1 cellular context compared by ENCODE assay signal in genomic region chr20:58417418-58417817, GRCh38.
TF ChIP-seq lines count a peak whose summit lies in the region.

No MANE protein-coding gene starts in this region.

TF ChIP-seq in WTC11, 78 proteins besides CTCF, POLR2A, EP300 and RAD21 (continued from another document):
- no peak for TF ChIP-seq FOXP4 (CRISPR knock-in tag; IDR thresholded peaks at IDR 0.05)
- no peak for TF ChIP-seq ESRRA (CRISPR knock-in tag; IDR thresholded peaks at IDR 0.05; ENCODE audit: borderline replicate concordance)
- no peak for TF ChIP-seq TCF7 (CRISPR knock-in tag; IDR thresholded peaks at IDR 0.05; ENCODE audit: low read depth)
- TF ChIP-seq ATF1 (CRISPR knock-in tag; IDR thresholded peaks at IDR 0.05): no peak
- no peak for TF ChIP-seq SMAD4 (CRISPR knock-in tag; IDR thresholded peaks at IDR 0.05)
- no peak for TF ChIP-seq GRHL2 (CRISPR knock-in tag; IDR thresholded peaks at IDR 0.05; ENCODE audit: insufficient replicate concordance, severe bottlenecking)
- no peak for TF ChIP-seq ZMAT4 (CRISPR knock-in tag; IDR thresholded peaks at IDR 0.05)
- no peak for TF ChIP-seq SMAD3 (CRISPR knock-in tag; IDR thresholded peaks at IDR 0.05; ENCODE audit: borderline replicate concordance)
- TF ChIP-seq ARID4B (CRISPR knock-in tag; IDR thresholded peaks at IDR 0.05; ENCODE audit: borderline replicate concordance): no peak
- TF ChIP-seq ZBTB21 (CRISPR knock-in tag; IDR thresholded peaks at IDR 0.05; ENCODE audit: borderline replicate concordance): no peak
- TF ChIP-seq ATF2 (CRISPR knock-in tag; IDR thresholded peaks at IDR 0.05; ENCODE audit: borderline replicate concordance, low read depth): no peak
- TF ChIP-seq ZSCAN18 (CRISPR knock-in tag; IDR thresholded peaks at IDR 0.05): no peak
